In the genomic region with DNA sequence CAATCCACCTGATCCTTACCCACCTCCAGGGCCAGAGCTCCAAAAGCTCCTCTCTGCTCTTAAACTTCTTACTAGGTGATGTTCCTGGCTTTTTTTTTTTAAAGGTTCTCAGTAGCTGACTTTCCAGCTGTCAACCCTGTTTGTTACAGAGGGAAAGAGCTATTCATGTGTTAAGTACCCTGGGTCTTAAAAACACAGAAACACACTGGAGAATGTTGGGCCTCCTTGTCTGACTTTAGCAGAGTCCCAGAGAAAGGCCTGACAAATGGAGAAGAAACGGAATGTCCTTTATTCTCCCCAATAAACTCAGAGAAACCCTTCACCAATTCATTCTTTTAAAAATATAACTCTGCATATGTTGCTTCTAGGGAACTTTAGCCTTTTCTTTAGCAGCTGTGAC, we compare ENCODE assay signal across 20 cellular contexts. TPM values are rescaled to one million over a fixed set of nuclear protein-coding genes. Genes with fewer than 3 reads are reported as not detected.
"Had no signal": no experiment of that assay in that cellular context is flagged by ENCODE, and none has a peak within 500 bp of the region (broad histone marks: within the 10 kb centered on the region; RNA-seq: fewer than 3 reads in every experiment).

No MANE protein-coding gene starts in this region.

- H3K36me3 ChIP-seq: brain microvascular endothelial cell, colonic mucosa, right atrium auricular region, transverse colon, vagina had no signal

- H3K4me1 ChIP-seq: colonic mucosa, transverse colon, vagina had no signal

- ATAC-seq: activated CD8-positive, alpha-beta T cell treated with anti-CD3 and anti-CD28 coated beads for 36 hours; naive thymus-derived CD8-positive, alpha-beta T cell; stimulated activated naive CD8-positive, alpha-beta T cell treated with anti-CD3 and anti-CD28 coated beads, Interleukin-15, Interleukin-2, amounts not matched to agents 100 U/mL and 50 U/mL, for 24 hours had no signal

- H3K4me3 Mint-ChIP-seq: activated CD8-positive, alpha-beta T cell treated with anti-CD3 and anti-CD28 coated beads for 36 hours; naive thymus-derived CD8-positive, alpha-beta T cell had no signal

- DNase-seq: activated CD4-positive, alpha-beta T cell treated with anti-CD3 and anti-CD28 coated beads for 48 hours; activated CD4-positive, CD25-positive, alpha-beta regulatory T cell; activated CD8-positive, alpha-beta T cell treated with anti-CD3 and anti-CD28 coated beads for 36 hours; activated naive CD4-positive, alpha-beta T cell treated with Interleukin-2 at 50 U/mL for 16 hours; activated T-cell treated with anti-CD3 and anti-CD28 coated beads, Interleukin-2, amount 50 U/mL, for 1 hour; aorta; brain microvascular endothelial cell; central memory CD4-positive, alpha-beta T cell; colonic mucosa; mesenchymal stem cell; naive thymus-derived CD8-positive, alpha-beta T cell; occipital lobe; stimulated activated CD4-positive, alpha-beta T cell treated with anti-CD3 and anti-CD28 coated beads, Interleukin-2, amount 100 ng/mL, for 24 hours; stimulated activated naive CD8-positive, alpha-beta T cell treated with anti-CD3 and anti-CD28 coated beads, Interleukin-15, Interleukin-2, amounts not matched to agents 100 U/mL and 50 U/mL, for 24 hours; substantia nigra; transverse colon had no signal

- H3K4me3 ChIP-seq: colonic mucosa, right atrium auricular region, transverse colon, vagina had no signal

- H3K36me3 Mint-ChIP-seq: naive thymus-derived CD8-positive, alpha-beta T cell had no signal

- H3K27ac Mint-ChIP-seq: activated CD8-positive, alpha-beta T cell treated with anti-CD3 and anti-CD28 coated beads for 36 hours; activated T-helper 2 cell treated with anti-CD3 and anti-CD28 coated beads, Interferon-gamma antibody, Interleukin-2, Interleukin-4, amounts not matched to agents 10 μg/mL and 5 μg/mL and 100 μg/mL, durations not matched to agents 14 hours and 24 hours and 36 hours; naive thymus-derived CD8-positive, alpha-beta T cell; progenitor cell of endocrine pancreas had no signal

- H3K27me3 ChIP-seq: colonic mucosa, vagina had no signal

- H3K27ac ChIP-seq: brain microvascular endothelial cell, colonic mucosa, right atrium auricular region, transverse colon, vagina had no signal

- H3K9me3 ChIP-seq: colonic mucosa, right atrium auricular region, transverse colon, vagina had no signal

- H3K9me3 Mint-ChIP-seq: activated T-helper 2 cell treated with anti-CD3 and anti-CD28 coated beads, Interferon-gamma antibody, Interleukin-2, Interleukin-4, amounts not matched to agents 10 μg/mL and 5 μg/mL and 100 μg/mL, durations not matched to agents 14 hours and 24 hours and 36 hours had no signal

RNA-seq across cellular contexts. Expression of gene LRRC4C, which starts 3.2 kb away (rescaled TPM):
- total RNA-seq: activated CD8-positive, alpha-beta T cell treated with anti-CD3 and anti-CD28 coated beads for 36 hours; activated T-helper 2 cell treated with anti-CD3 and anti-CD28 coated beads, Interferon-gamma antibody, Interleukin-2, Interleukin-4, amounts not matched to agents 10 μg/mL and 5 μg/mL and 100 μg/mL, durations not matched to agents 14 hours and 24 hours and 36 hours; naive thymus-derived CD8-positive, alpha-beta T cell had no signal
- polyA plus RNA-seq: naive thymus-derived CD8-positive, alpha-beta T cell had no signal
